In the genomic region with DNA sequence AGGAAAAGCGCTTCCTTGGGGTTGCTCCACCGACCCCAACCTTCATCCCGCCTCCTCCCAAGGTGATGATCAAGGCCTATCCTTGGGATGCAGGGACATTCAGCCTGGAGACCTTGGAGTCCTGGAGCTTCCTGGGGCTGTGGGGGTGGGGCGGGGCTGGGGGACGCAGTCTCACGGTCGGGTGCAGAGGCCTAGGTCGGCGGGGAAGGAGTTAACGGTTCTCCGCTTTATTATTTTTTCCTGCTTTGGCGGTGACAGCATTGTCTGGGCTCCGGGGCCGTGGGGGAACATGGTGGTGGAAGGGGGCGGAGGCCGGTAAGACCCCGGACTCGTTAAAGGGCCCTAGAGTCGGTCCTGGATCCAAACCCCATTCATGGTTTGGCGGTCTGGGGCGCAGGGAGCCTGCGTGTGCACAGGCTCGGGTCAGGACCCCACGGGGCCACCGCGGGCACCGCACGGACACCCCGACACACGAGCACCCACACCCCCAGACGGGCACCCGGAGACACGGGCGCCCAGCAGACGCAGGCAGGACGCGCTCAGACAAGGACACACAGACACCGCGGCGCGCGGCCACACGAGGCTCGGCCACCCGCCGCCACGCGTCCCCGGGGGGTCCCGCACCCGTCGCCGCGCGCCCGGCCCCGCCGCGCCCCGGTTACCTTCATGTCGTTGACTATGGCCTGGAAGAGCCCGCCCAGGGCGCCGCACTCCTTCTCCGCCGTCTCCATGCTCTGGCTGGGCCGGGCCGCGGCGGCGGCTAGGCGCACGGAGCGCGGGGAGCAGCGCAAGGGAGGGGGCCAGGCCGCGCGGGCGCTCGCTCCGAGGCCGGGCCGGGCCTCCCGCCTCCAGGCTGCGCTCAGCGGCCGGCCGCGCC, we compare ENCODE assay signal across 1 cellular context.
TF ChIP-seq lines count a peak whose summit lies in the region.

No MANE protein-coding gene starts in this region.

TF ChIP-seq in GM23338, 12 proteins besides CTCF, POLR2A, EP300 and RAD21 (continued from another document):
- TF ChIP-seq ZNF462 (CRISPR knock-in tag; IDR thresholded peaks at IDR 0.05), result no peak
- TF ChIP-seq, protein P1, sequence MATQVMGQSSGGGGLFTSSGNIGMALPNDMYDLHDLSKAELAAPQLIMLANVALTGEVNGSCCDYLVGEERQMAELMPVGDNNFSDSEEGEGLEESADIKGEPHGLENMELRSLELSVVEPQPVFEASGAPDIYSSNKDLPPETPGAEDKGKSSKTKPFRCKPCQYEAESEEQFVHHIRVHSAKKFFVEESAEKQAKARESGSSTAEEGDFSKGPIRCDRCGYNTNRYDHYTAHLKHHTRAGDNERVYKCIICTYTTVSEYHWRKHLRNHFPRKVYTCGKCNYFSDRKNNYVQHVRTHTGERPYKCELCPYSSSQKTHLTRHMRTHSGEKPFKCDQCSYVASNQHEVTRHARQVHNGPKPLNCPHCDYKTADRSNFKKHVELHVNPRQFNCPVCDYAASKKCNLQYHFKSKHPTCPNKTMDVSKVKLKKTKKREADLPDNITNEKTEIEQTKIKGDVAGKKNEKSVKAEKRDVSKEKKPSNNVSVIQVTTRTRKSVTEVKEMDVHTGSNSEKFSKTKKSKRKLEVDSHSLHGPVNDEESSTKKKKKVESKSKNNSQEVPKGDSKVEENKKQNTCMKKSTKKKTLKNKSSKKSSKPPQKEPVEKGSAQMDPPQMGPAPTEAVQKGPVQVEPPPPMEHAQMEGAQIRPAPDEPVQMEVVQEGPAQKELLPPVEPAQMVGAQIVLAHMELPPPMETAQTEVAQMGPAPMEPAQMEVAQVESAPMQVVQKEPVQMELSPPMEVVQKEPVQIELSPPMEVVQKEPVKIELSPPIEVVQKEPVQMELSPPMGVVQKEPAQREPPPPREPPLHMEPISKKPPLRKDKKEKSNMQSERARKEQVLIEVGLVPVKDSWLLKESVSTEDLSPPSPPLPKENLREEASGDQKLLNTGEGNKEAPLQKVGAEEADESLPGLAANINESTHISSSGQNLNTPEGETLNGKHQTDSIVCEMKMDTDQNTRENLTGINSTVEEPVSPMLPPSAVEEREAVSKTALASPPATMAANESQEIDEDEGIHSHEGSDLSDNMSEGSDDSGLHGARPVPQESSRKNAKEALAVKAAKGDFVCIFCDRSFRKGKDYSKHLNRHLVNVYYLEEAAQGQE (IDR thresholded peaks at IDR 0.05; ENCODE audit: unreplicated experiment), result no peak
- no peak for TF ChIP-seq STAT1 (IDR thresholded peaks at IDR 0.05; ENCODE audit: unreplicated experiment)
- no peak for TF ChIP-seq EZH2 (IDR thresholded peaks at IDR 0.05; ENCODE audit: low read depth, unreplicated experiment)
- TF ChIP-seq POLR2AphosphoS5 (IDR thresholded peaks at IDR 0.05; ENCODE audit: low read depth), result no peak
- no peak for TF ChIP-seq EZH2phosphoT487 (IDR thresholded peaks at IDR 0.05; ENCODE audit: unreplicated experiment)
- TF ChIP-seq ZNF114 (CRISPR knock-in tag; IDR thresholded peaks at IDR 0.05), result no peak
TF ChIP-seq in GM23338: peak in this region for 0.
